ENCODE assay signal across 18 cellular contexts in genomic region chrX:75648803-75649588, GRCh38.
DNase-seq lines count a peak whose midpoint lies in the region; ATAC-seq, FAIRE-seq and TF ChIP-seq lines count a peak whose summit lies in the region.
"Had no signal": no experiment of that assay in that cellular context is flagged by ENCODE, and none has a peak within 500 bp of the region (broad histone marks: within the 10 kb centered on the region; RNA-seq: fewer than 3 reads in every experiment).

No MANE protein-coding gene starts in this region.

- H3K27ac ChIP-seq in HepG2 (ENCODE audit: extremely low read length, insufficient read depth, low read length) (peak overlapping the region; percentile 58), transverse colon (no peak overlapping the region)
- H3K27ac ChIP-seq: BLaER1 treated with 17β-estradiol and CSF1 and Interleukin-3, amounts not matched to agents 10 nM and 100 nM; GM23248; HL-60 had no signal

- intact Hi-C loops in HepG2 (cut with micrococcal nuclease; ENCODE audit: unreplicated experiment), result no loop called here
- intact Hi-C loops in transverse colon (cut with DNase I; ENCODE audit: low total_unique reads), result no loop called here

- H3K4me3 ChIP-seq in NB4 (ENCODE audit: low read depth, low read length), result no peak overlapping the region
- H3K4me3 ChIP-seq in HepG2 (replicated peaks in 1 of 3; ENCODE audit: insufficient read depth in 1 of 3, low read depth in 2 of 3, low read length in 3 of 3), result peak overlapping the region; percentile 54 to 64 (median 57); a peak in 5 of 6 replicates
- no peak overlapping the region for H3K4me3 ChIP-seq in transverse colon
- H3K4me3 ChIP-seq in foreskin fibroblast (ENCODE audit: low read depth in 1 of 2, low read length in 2 of 2), result no peak overlapping the region
- H3K4me3 ChIP-seq: BLaER1 treated with 17β-estradiol and CSF1 and Interleukin-3, amounts not matched to agents 10 nM and 100 nM; GM23248; HAP-1 had no signal

- no peak for TF ChIP-seq RAD21 in HepG2 (CRISPR knock-in tag; IDR thresholded peaks at IDR 0.05)

- in situ Hi-C loops in HepG2 (cut with HindIII; ENCODE audit: extremely low pct_ligation_motif_present, low pct_unique_long_range_greater_than_20kb), result no loop called here
- in situ Hi-C loops in transverse colon (cut with MboI; ENCODE audit: low pct_ligation_motif_present in 1 of 4, low pct_unique_long_range_greater_than_20kb in 1 of 4, low sequenced_read_pairs in 3 of 4), result no loop called here

- H3K27me3 ChIP-seq in HepG2 (ENCODE audit: control insufficient read depth in 1 of 2, insufficient read depth in 2 of 2, low read length in 2 of 2) (no peaks in the 10 kb centered on the region), transverse colon (no peaks in the 10 kb centered on the region)

- peaks cover 23% of the 10 kb centered on the region for H3K79me2 ChIP-seq in HepG2 (ENCODE audit: insufficient read depth, low read length)

- no peaks in the 10 kb centered on the region for H4K20me1 ChIP-seq in HepG2 (ENCODE audit: insufficient read depth, low read length)
- H4K20me1 ChIP-seq: BLaER1 treated with 17β-estradiol and CSF1 and Interleukin-3, amounts not matched to agents 10 nM and 100 nM had no signal

- H3K4me2 ChIP-seq in HepG2 (ENCODE audit: low read depth, low read length), result peak overlapping the region; percentile 53
- H3K4me2 ChIP-seq: BLaER1 treated with 17β-estradiol and CSF1 and Interleukin-3, amounts not matched to agents 10 nM and 100 nM had no signal

- peak; percentile 91 for ATAC-seq in HepG2
- ATAC-seq: CD8-positive, alpha-beta T cell had no signal

- CTCF ChIA-PET in HepG2 (lab: Yijun Ruan, JAX; ENCODE audit: low intra/inter-chr PET ratio, low total read pairs), result no interaction called here

- FAIRE-seq in HepG2 (lab: Jason Lieb, UNC), result no peak
- FAIRE-seq: GM12891, GM18507 had no signal

- POLR2A ChIA-PET in HepG2 (lab: Yijun Ruan, JAX), result no interaction called here

- no TSS peak for BruUV-seq in HepG2 (replicated peaks; lab: Mats Ljungman, UMichigan)

- no peak overlapping the region for H2AFZ ChIP-seq in HepG2 (ENCODE audit: low read length)
- H2AFZ ChIP-seq: GM23248 had no signal

- DNase-seq in GF-D8 (lab: John Stamatoyannopoulos, UW), result peak; percentile 14
- peak; percentile 7 for DNase-seq in NB4 (ENCODE audit: low read depth)
- peak; percentile 41 for DNase-seq in UCSD-AML1 (lab: John Stamatoyannopoulos, UW; ENCODE audit: unreplicated experiment)
- peak; percentile 66 for DNase-seq in HepG2 (ENCODE audit: low spot score)
- no peak for DNase-seq in transverse colon
- DNase-seq in NCI-H2029 treated with DMSO at 0.1 percent for 48 hours (lab: John Stamatoyannopoulos, UW), result no peak
- no peak for DNase-seq in foreskin fibroblast
- DNase-seq: 8988T; Calu3; CD8-positive, alpha-beta T cell; DND-41; EL; GM23248 had no signal

- no peak for TF ChIP-seq POLR2A in NB4 (IDR thresholded peaks at IDR 0.05; ENCODE audit: extremely low read depth, insufficient read length)
- no peak for TF ChIP-seq POLR2A in HepG2 (IDR thresholded peaks at IDR 0.05; ENCODE audit: insufficient read depth in 1 of 2, low read depth in 2 of 2, low read length in 2 of 2)
- TF ChIP-seq POLR2A in transverse colon (IDR thresholded peaks at IDR 0.05), result no peak

- H3K4me1 ChIP-seq in HepG2 (ENCODE audit: insufficient read depth, low read length) (peaks cover 25% of the 10 kb centered on the region; the same call in 1 of the 2 replicates), transverse colon (no peaks in the 10 kb centered on the region)
- H3K4me1 ChIP-seq: BLaER1 treated with 17β-estradiol and CSF1 and Interleukin-3, amounts not matched to agents 10 nM and 100 nM; HAP-1 had no signal

- peak overlapping the region; percentile 66 for H3K9ac ChIP-seq in HepG2 (ENCODE audit: insufficient read depth, low read depth, low read length)
- H3K9ac ChIP-seq: BLaER1 treated with 17β-estradiol and CSF1 and Interleukin-3, amounts not matched to agents 10 nM and 100 nM; GM23248 had no signal

- H3K9me3 ChIP-seq in HepG2 (ENCODE audit: low read length), result peaks cover 3% of the 10 kb centered on the region; the same call in 1 of the 2 replicates
- H3K9me3 ChIP-seq in transverse colon, result no peaks in the 10 kb centered on the region
- H3K9me3 ChIP-seq: HAP-1 had no signal

- H3K36me3 ChIP-seq in HepG2 (replicated peaks in 1 of 2; ENCODE audit: control insufficient read depth in 1 of 2, insufficient read depth in 2 of 2, low read length in 2 of 2) (peaks cover 0 to 3% of the 10 kb centered on the region in 2 experiments; a peak in 2 of 5 replicates), transverse colon (no peaks in the 10 kb centered on the region)
- H3K36me3 ChIP-seq: BLaER1 treated with 17β-estradiol and CSF1 and Interleukin-3, amounts not matched to agents 10 nM and 100 nM; HAP-1 had no signal

- 0% methylated on average over 6 of the region's 16 CpGs for WGBS in HepG2 (ENCODE audit: low lambda C conversion rate)
- 84% methylated on average over 16 of the region's 16 CpGs; no CpG with 5 or more reads in 1 of the 2 donors for WGBS in transverse colon (ENCODE audit: low coverage in 1 of 2), 2 donors

- TF ChIP-seq EP300 in HepG2 (IDR thresholded peaks at IDR 0.05; ENCODE audit: low read depth in 2 of 2, low read length in 2 of 2), result peak in 1 of 2 experiments; percentile 30; a peak in 2 of 4 replicates
- TF ChIP-seq EP300 in HepG2 (CRISPR knock-in tag; IDR thresholded peaks at IDR 0.05; ENCODE audit: borderline replicate concordance), result no peak
- no peak for TF ChIP-seq EP300 in transverse colon (IDR thresholded peaks at IDR 0.05; ENCODE audit: low read depth)

- TF ChIP-seq CTCF in NB4 (IDR thresholded peaks at IDR 0.05; ENCODE audit: low read depth, low read length) (no peak), HepG2 (CRISPR knock-in tag; IDR thresholded peaks at IDR 0.05) (no peak), transverse colon (IDR thresholded peaks at IDR 0.05) (no peak), foreskin fibroblast (IDR thresholded peaks at IDR 0.05; ENCODE audit: low read depth, low read length) (no peak)

TF ChIP-seq in HepG2, 621 proteins besides CTCF, POLR2A, EP300 and RAD21 (continues in another document):
- TF ChIP-seq ISL2 (CRISPR knock-in tag; IDR thresholded peaks at IDR 0.05) (peak; percentile 45; the same call in 1 of the 2 replicates), ZFAT (CRISPR knock-in tag; conservative IDR thresholded peaks at IDR 0.05) (no peak), CEBPG (CRISPR knock-in tag; IDR thresholded peaks at IDR 0.05) (peak; percentile 88), TRIM24 (CRISPR knock-in tag; IDR thresholded peaks at IDR 0.05) (0 out of 2 replicates have a peak, but pooled peaks have one; percentile 13), HDAC1 (CRISPR knock-in tag; IDR thresholded peaks at IDR 0.05) (peak; percentile 44), FOXO4 (CRISPR knock-in tag; conservative IDR thresholded peaks at IDR 0.05) (no peak), TP53 (CRISPR knock-in tag; conservative IDR thresholded peaks at IDR 0.05) (no peak), ZNF264 (CRISPR knock-in tag; IDR thresholded peaks at IDR 0.05) (peak; percentile 35; the same call in 1 of the 2 replicates), YEATS4 (CRISPR knock-in tag; IDR thresholded peaks at IDR 0.05; ENCODE audit: borderline replicate concordance) (no peak), GABPB1 (CRISPR knock-in tag; IDR thresholded peaks at IDR 0.05) (peak; percentile 28; the same call in 1 of the 2 replicates), HOXA3 (CRISPR knock-in tag; IDR thresholded peaks at IDR 0.05) (peak; percentile 39; the same call in 1 of the 2 replicates), ELF4 (CRISPR knock-in tag; IDR thresholded peaks at IDR 0.05; ENCODE audit: borderline replicate concordance) (no peak), SPEN (CRISPR knock-in tag; IDR thresholded peaks at IDR 0.05; ENCODE audit: low read depth) (peak; percentile 58; the same call in 1 of the 2 replicates), SALL1 (CRISPR knock-in tag; IDR thresholded peaks at IDR 0.05) (peak; percentile 69)
- TF ChIP-seq, protein P1, sequence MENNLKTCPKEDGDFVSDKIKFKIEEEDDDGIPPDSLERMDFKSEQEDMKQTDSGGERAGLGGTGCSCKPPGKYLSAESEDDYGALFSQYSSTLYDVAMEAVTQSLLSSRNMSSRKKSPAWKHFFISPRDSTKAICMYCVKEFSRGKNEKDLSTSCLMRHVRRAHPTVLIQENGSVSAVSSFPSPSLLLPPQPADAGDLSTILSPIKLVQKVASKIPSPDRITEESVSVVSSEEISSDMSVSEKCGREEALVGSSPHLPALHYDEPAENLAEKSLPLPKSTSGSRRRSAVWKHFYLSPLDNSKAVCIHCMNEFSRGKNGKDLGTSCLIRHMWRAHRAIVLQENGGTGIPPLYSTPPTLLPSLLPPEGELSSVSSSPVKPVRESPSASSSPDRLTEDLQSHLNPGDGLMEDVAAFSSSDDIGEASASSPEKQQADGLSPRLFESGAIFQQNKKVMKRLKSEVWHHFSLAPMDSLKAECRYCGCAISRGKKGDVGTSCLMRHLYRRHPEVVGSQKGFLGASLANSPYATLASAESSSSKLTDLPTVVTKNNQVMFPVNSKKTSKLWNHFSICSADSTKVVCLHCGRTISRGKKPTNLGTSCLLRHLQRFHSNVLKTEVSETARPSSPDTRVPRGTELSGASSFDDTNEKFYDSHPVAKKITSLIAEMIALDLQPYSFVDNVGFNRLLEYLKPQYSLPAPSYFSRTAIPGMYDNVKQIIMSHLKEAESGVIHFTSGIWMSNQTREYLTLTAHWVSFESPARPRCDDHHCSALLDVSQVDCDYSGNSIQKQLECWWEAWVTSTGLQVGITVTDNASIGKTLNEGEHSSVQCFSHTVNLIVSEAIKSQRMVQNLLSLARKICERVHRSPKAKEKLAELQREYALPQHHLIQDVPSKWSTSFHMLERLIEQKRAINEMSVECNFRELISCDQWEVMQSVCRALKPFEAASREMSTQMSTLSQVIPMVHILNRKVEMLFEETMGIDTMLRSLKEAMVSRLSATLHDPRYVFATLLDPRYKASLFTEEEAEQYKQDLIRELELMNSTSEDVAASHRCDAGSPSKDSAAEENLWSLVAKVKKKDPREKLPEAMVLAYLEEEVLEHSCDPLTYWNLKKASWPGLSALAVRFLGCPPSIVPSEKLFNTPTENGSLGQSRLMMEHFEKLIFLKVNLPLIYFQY (CRISPR knock-in tag; IDR thresholded peaks at IDR 0.05; ENCODE audit: borderline replicate concordance), result peak; percentile 83; the same call in 1 of the 2 replicates

Comparison
In these comparisons a context has a peak if more than half of its experiments do, and no peak if none do; other contexts are left out.
1. DNase-seq: peak in GF-D8 (single experiment), NB4 (single experiment), UCSD-AML1 (single experiment) and HepG2 (single experiment); none in transverse colon (single experiment), NCI-H2029 treated with DMSO at 0.1 percent for 48 hours (single experiment) and foreskin fibroblast (0 of 2).
2. H3K4me3 ChIP-seq: peak in HepG2 (3 of 3); none in NB4 (single experiment), transverse colon (0 of 4) and foreskin fibroblast (0 of 2).